7 cellular contexts compared by ENCODE assay signal in the genomic region with DNA sequence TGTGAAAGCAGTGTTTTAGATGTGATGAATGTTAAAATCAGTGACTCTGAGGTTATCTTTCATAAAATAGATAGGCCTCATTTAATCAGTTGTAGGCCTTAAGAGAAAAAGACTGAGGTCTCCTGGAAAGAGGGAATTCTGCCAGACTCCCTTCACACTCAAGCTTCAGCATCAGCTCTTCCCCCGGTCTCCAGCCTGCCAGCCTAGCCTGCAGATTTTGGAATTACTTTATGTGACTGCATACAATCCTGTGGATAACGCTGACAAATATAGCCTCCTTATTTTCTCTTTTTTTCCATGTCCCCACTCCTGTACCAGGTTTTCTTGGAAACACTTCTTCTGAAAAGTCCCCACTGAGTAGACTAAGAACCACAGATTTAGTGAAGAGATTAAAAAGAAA.
"Had no signal": no experiment of that assay in that cellular context is flagged by ENCODE, and none has a peak within 500 bp of the region (broad histone marks: within the 10 kb centered on the region; RNA-seq: fewer than 3 reads in every experiment).

No MANE protein-coding gene starts in this region.

- H3K4me3 Mint-ChIP-seq: IgD-negative memory B cell had no signal

- H3K9ac ChIP-seq: KMS-11 had no signal

- H3K27ac ChIP-seq: HL-60, KMS-11 had no signal

- H3K36me3 Mint-ChIP-seq: IgD-negative memory B cell had no signal

- H3K4me3 ChIP-seq: K562 had no signal

- H3K4me2 ChIP-seq: KMS-11 had no signal

- H3K4me1 Mint-ChIP-seq: IgD-negative memory B cell had no signal

- H3K27ac Mint-ChIP-seq: IgD-negative memory B cell had no signal

- DNase-seq: IMR-90, KBM-7, KG1 had no signal

- H3K27me3 Mint-ChIP-seq: IgD-negative memory B cell had no signal
